Comparison of ENCODE assay signal across 8 cellular contexts in genomic region chrX:71622347-71623104, GRCh38.
A peak's percentile ranks its signal among the peaks of the same experiment; 100 is the strongest.
DNase-seq lines count a peak whose midpoint lies in the region; ATAC-seq and TF ChIP-seq lines count a peak whose summit lies in the region.

No MANE protein-coding gene starts in this region.

- H3K36me3 ChIP-seq in KMS-11 (ENCODE audit: insufficient read depth), result no peaks in the 10 kb centered on the region

- TF ChIP-seq CTCF in KMS-11 (conservative IDR thresholded peaks at IDR 0.05; ENCODE audit: low read depth, low read length) (0 out of 2 replicates have a peak, but pooled peaks have one; percentile 31), cardiac fibroblast (IDR thresholded peaks at IDR 0.05; ENCODE audit: low read depth, low read length) (peak; percentile 39)

- peak overlapping the region; percentile 62 for H3K4me2 ChIP-seq in KMS-11

- peak; percentile 67 for DNase-seq in DMS79 (lab: John Stamatoyannopoulos, UW)
- DNase-seq in cardiac fibroblast (ENCODE audit: low read depth in 2 of 2), result peak; percentile 70 to 87
- peak; percentile 68 for DNase-seq in kidney tubule cell (ENCODE audit: low spot score)
- DNase-seq in stimulated activated CD4-positive, alpha-beta T cell treated with anti-CD3 and anti-CD28 coated beads, Interleukin-4, amount 100 ng/mL, for 4 hours, result peak; percentile 35 to 47
- DNase-seq in NCI-H187 (lab: John Stamatoyannopoulos, UW), result no peak

- H2AFZ ChIP-seq in KMS-11 (ENCODE audit: low read depth), result 0 out of 2 replicates have a peak overlapping the region, but pooled peaks have one; percentile 34

- peak overlapping the region; percentile 18; the same call in 1 of the 2 replicates for H3K27ac ChIP-seq in KMS-11

- H3K27me3 ChIP-seq in KMS-11 (ENCODE audit: insufficient read depth, low read depth), result no peaks in the 10 kb centered on the region

- H3K4me1 ChIP-seq in KMS-11 (ENCODE audit: low read depth, poor library complexity, severe bottlenecking), result peaks cover 62% of the 10 kb centered on the region

- no peaks in the 10 kb centered on the region for H4K20me1 ChIP-seq in KMS-11 (ENCODE audit: insufficient read depth)

- no peaks in the 10 kb centered on the region for H3K79me2 ChIP-seq in KMS-11 (ENCODE audit: insufficient read depth, low read depth)

- ATAC-seq in GM21515 (IDR thresholded peaks at IDR 0.05; ENCODE audit: unreplicated experiment), result peak; percentile 47
- peak; percentile 62 to 64 for ATAC-seq in activated CD4-positive, CD25-positive, alpha-beta regulatory T cell treated with anti-CD3 and anti-CD28 coated beads, Interleukin-2, amount 50 U/mL, for 24 hours

- no peak overlapping the region for H3K4me3 ChIP-seq in KMS-11 (IDR thresholded peaks at IDR 0.05; ENCODE audit: insufficient read depth, low read depth, low read length)
- H3K4me3 ChIP-seq in cardiac fibroblast (replicated peaks in 1 of 2; ENCODE audit: low read depth in 2 of 2, low read length in 2 of 2), result no peak overlapping the region

- H3K9ac ChIP-seq in KMS-11, result peak overlapping the region; percentile 39; the same call in 1 of the 2 replicates

Comparison
In these comparisons a context has a peak if more than half of its experiments do, and no peak if none do; other contexts are left out.
1. DNase-seq: peak in DMS79 (single experiment), cardiac fibroblast (2 of 2), kidney tubule cell (single experiment) and stimulated activated CD4-positive, alpha-beta T cell treated with anti-CD3 and anti-CD28 coated beads, Interleukin-4, amount 100 ng/mL, for 4 hours (2 of 2); none in NCI-H187 (0 of 2).